Comparison of ENCODE assay signal across 18 cellular contexts in genomic region chr11:12473366-12473765, GRCh38.
A peak's percentile ranks its signal among the peaks of the same experiment; 100 is the strongest.
DNase-seq lines count a peak whose midpoint lies in the region; ATAC-seq and TF ChIP-seq lines count a peak whose summit lies in the region.
"Had no signal": no experiment of that assay in that cellular context is flagged by ENCODE, and none has a peak within 500 bp of the region (broad histone marks: within the 10 kb centered on the region; RNA-seq: fewer than 3 reads in every experiment).

No MANE protein-coding gene starts in this region.

- H3K9me3 ChIP-seq in WERI-Rb-1 (ENCODE audit: severe bottlenecking) (no peaks in the 10 kb centered on the region), sigmoid colon (no peaks in the 10 kb centered on the region), tibial nerve (no peaks in the 10 kb centered on the region)
- H3K9me3 ChIP-seq: SJSA1 had no signal

- TF ChIP-seq EP300 in sigmoid colon (IDR thresholded peaks at IDR 0.05) (no peak), tibial nerve (IDR thresholded peaks at IDR 0.05) (no peak)

- intact Hi-C loops in sigmoid colon (cut with DNase I), result no loop called here

- H3K36me3 ChIP-seq in WERI-Rb-1 (no peaks in the 10 kb centered on the region), sigmoid colon (peaks cover 11 to 48% (median 41%) of the 10 kb centered on the region in 4 donors), tibial nerve (peaks cover 0 to 47% (median 0%) of the 10 kb centered on the region in 3 donors)

- TF ChIP-seq POLR2A in sigmoid colon (IDR thresholded peaks at IDR 0.05) (no peak), tibial nerve (IDR thresholded peaks at IDR 0.05) (no peak)

- H3K4me1 Mint-ChIP-seq in nephron, result peaks cover 65% of the 10 kb centered on the region
- H3K4me1 Mint-ChIP-seq: CD4-positive, CD25-positive, alpha-beta regulatory T cell had no signal

- WGBS in sigmoid colon, 2 donors, result 79 to 93% methylated on average over 10 of the region's 10 CpGs
- WGBS in tibial nerve, 2 donors, result 67 to 70% methylated on average over 10 of the region's 10 CpGs

- peak overlapping the region; percentile 85 for H3K27ac ChIP-seq in WERI-Rb-1
- H3K27ac ChIP-seq in sigmoid colon, result peak overlapping the region; percentile 48 to 81 (median 67)
- H3K27ac ChIP-seq in tibial nerve, result peak overlapping the region in 2 of 4 donors; percentile 57 to 77
- H3K27ac ChIP-seq: KMS-11, SJSA1 had no signal

- no peak for ATAC-seq in GM19328 (IDR thresholded peaks at IDR 0.05; ENCODE audit: unreplicated experiment)
- ATAC-seq: GM12878 had no signal

- H3K4me3 ChIP-seq in WERI-Rb-1 (ENCODE audit: low read depth, low read length) (peak overlapping the region; percentile 34), sigmoid colon (no peak overlapping the region), tibial nerve (no peak overlapping the region)
- H3K4me3 ChIP-seq: GM12878, SJSA1 had no signal

- H3K4me1 ChIP-seq in sigmoid colon, result peaks cover 0 to 66% (median 56%) of the 10 kb centered on the region in 4 donors
- peaks cover 0 to 42% (median 17%) of the 10 kb centered on the region in 4 donors for H3K4me1 ChIP-seq in tibial nerve
- H3K4me1 ChIP-seq: SJSA1 had no signal

- H3K9me3 Mint-ChIP-seq in nephron, result no peaks in the 10 kb centered on the region

- TF ChIP-seq CTCF in WERI-Rb-1 (IDR thresholded peaks at IDR 0.05; ENCODE audit: low read depth, low read length) (no peak), nephron (IDR thresholded peaks at IDR 0.05; ENCODE audit: unreplicated experiment in 3 of 3) (no peak), sigmoid colon (IDR thresholded peaks at IDR 0.05) (no peak), tibial nerve (IDR thresholded peaks at IDR 0.05) (no peak), GM20000 (IDR thresholded peaks at IDR 0.05; ENCODE audit: extremely low read depth, missing control alignments) (no peak)

- DNase-seq in NCI-H2227 treated with DMSO at 0.1 percent for 48 hours (lab: John Stamatoyannopoulos, UW) (peak; percentile 12), WERI-Rb-1 (peak; percentile 62), sigmoid colon (no peak), tibial nerve (ENCODE audit: low spot score in 2 of 2) (no peak), ecto neural progenitor cell (ENCODE audit: low spot score) (no peak), GM20000 (ENCODE audit: low spot score) (no peak)
- DNase-seq: CD4-positive, CD25-positive, alpha-beta regulatory T cell; GOT3; NCI-H1092 treated with DMSO at 0.1 percent for 48 hours; NCI-H187; NCI-H2171; NCI-H510A; RPMI8226 had no signal

- H3K27me3 ChIP-seq in WERI-Rb-1 (ENCODE audit: insufficient read depth, low read depth, severe bottlenecking) (no peaks in the 10 kb centered on the region), sigmoid colon (no peaks in the 10 kb centered on the region), tibial nerve (no peaks in the 10 kb centered on the region)
- H3K27me3 ChIP-seq: SJSA1 had no signal

- H3K27me3 Mint-ChIP-seq in nephron (ENCODE audit: low read depth), result no peaks in the 10 kb centered on the region

- peaks cover 55% of the 10 kb centered on the region for H3K36me3 Mint-ChIP-seq in nephron (ENCODE audit: low read depth)
- H3K36me3 Mint-ChIP-seq: CD4-positive, CD25-positive, alpha-beta regulatory T cell had no signal

- no peak overlapping the region for H3K4me3 Mint-ChIP-seq in nephron
- H3K4me3 Mint-ChIP-seq: CD4-positive, CD25-positive, alpha-beta regulatory T cell had no signal

- peak overlapping the region; percentile 45 to 55 (median 45) for H3K27ac Mint-ChIP-seq in nephron
- H3K27ac Mint-ChIP-seq: CD4-positive, CD25-positive, alpha-beta regulatory T cell had no signal

Comparison
In these comparisons a context has a peak if more than half of its experiments do, and no peak if none do; other contexts are left out.
1. DNase-seq: peak in NCI-H2227 treated with DMSO at 0.1 percent for 48 hours (single experiment) and WERI-Rb-1 (single experiment); none in sigmoid colon (single experiment), tibial nerve (0 of 2), ecto neural progenitor cell (single experiment) and GM20000 (single experiment).